1 cellular context compared by ENCODE assay signal in the genomic region with DNA sequence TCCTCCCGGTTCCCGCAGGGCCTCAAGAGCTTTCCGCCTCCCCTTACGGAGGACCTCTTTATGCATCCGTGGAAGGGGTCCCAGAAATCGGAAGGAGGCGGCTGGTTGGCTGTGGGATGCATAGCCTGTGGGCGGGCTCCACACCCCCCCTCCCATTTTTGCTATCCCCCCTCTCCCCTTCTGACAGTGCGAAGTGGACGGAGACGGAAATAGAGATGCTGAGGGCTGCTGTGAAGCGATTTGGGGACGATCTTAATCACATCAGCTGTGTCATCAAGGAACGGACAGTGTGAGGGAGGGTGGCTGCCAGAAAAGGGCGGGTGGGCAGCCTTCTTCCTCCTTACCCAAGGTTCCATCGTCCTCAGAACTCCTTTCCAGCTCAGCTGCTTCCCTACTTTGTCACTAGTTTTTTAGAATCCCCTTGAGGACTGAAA.
TF ChIP-seq lines count a peak whose summit lies in the region.

No MANE protein-coding gene starts in this region.

TF ChIP-seq in liver, 16 proteins besides CTCF, POLR2A, EP300 and RAD21 (continued from another document):
- TF ChIP-seq, protein P1, sequence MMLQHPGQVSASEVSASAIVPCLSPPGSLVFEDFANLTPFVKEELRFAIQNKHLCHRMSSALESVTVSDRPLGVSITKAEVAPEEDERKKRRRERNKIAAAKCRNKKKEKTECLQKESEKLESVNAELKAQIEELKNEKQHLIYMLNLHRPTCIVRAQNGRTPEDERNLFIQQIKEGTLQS (IDR thresholded peaks at IDR 0.05) = no peak
- TF ChIP-seq TAF1 (conservative IDR thresholded peaks at IDR 0.05) = no peak
- no peak for TF ChIP-seq YY1 (IDR thresholded peaks at IDR 0.05)
- no peak for TF ChIP-seq GABPA (IDR thresholded peaks at IDR 0.05 in 1 of 2, conservative IDR thresholded peaks at IDR 0.05 in 1 of 2)
